In the genomic region with DNA sequence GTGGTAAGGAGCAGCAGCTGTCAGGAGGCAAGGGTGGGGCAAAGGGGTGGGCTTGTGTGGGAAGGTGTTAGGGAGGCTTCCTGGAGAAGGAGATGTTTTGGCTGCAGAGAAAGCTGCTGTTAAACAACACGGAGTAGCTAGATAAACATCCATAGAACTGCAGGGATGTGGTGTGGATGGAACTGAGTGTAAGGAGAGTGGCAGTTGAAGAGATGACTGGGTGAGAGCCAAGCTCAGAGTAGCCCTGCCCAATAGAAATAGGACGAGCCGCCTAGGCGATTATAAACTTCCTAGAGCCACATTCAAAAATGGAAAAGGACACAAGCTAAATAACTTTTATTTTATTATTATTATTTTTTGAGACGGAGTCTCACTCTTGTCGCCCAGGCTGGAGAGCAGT, we compare ENCODE assay signal across 24 cellular contexts.
"Had no signal": no experiment of that assay in that cellular context is flagged by ENCODE, and none has a peak within 500 bp of the region (broad histone marks: within the 10 kb centered on the region; RNA-seq: fewer than 3 reads in every experiment).

No MANE protein-coding gene starts in this region.

- H3K9me3 ChIP-seq: adrenal gland, Peyer's patch had no signal

- H3K4me3 ChIP-seq: adrenal gland, Peyer's patch had no signal

- H3K36me3 ChIP-seq: adrenal gland, Peyer's patch, WERI-Rb-1 had no signal

- H3K9me3 Mint-ChIP-seq: activated CD4-positive, alpha-beta memory T cell treated with anti-CD3 and anti-CD28 coated beads, Interleukin-2, amount 10 ng/mL, durations not matched to agents 7 days and 5 days; activated naive CD8-positive, alpha-beta T cell treated with anti-CD3 and anti-CD28 coated beads, Interleukin-2, amount 10 ng/mL, durations not matched to agents 7 days and 5 days; activated T-cell treated with anti-CD3 and anti-CD28 coated beads, Interleukin-2, amount 50 U/mL, for 4 hours; activated T-helper 17 cell treated with anti-CD3 and anti-CD28 coated beads, Interleukin-2, amount 50 U/mL, for 72 hours; IgD-negative memory B cell had no signal

- ATAC-seq: activated CD4-positive, alpha-beta T cell treated with anti-CD3 and anti-CD28 coated beads for 36 hours; activated T-cell treated with anti-CD3 and anti-CD28 coated beads, Interleukin-2, amount 50 U/mL, for 4 hours; activated T-helper 17 cell treated with anti-CD3 and anti-CD28 coated beads, Interleukin-2, amount 50 U/mL, for 72 hours had no signal

- H3K4me1 ChIP-seq: adrenal gland had no signal

- H3K27me3 Mint-ChIP-seq: activated CD4-positive, alpha-beta T cell treated with anti-CD3 and anti-CD28 coated beads for 36 hours; activated T-helper 17 cell treated with anti-CD3 and anti-CD28 coated beads, Interleukin-2, amount 50 U/mL, for 72 hours had no signal

- DNase-seq: activated CD4-positive, alpha-beta memory T cell treated with anti-CD3 and anti-CD28 coated beads, Interleukin-2, amount 10 ng/mL, durations not matched to agents 7 days and 5 days; activated CD4-positive, alpha-beta T cell treated with anti-CD3 and anti-CD28 coated beads for 36 hours; activated CD4-positive, alpha-beta T cell treated with anti-CD3 and anti-CD28 coated beads, Interleukin-2, amount 50 U/mL, for 1 hour; activated naive CD4-positive, alpha-beta T cell treated with anti-CD3 and anti-CD28 coated beads, Interleukin-2, amount 50 U/mL, for 16 hours; activated naive CD8-positive, alpha-beta T cell treated with anti-CD3 and anti-CD28 coated beads, Interleukin-2, amount 10 ng/mL, durations not matched to agents 7 days and 5 days; activated T-cell treated with anti-CD3 and anti-CD28 coated beads, Interleukin-2, amount 50 U/mL, for 4 hours; anterior cingulate cortex; cerebellar nuclear complex; KG1; NCI-H1048; NCI-H1417 treated with DMSO at 0.1 percent for 48 hours; NCI-H1694; NCI-H2171; NCI-H2227 treated with DMSO at 0.1 percent for 48 hours; NCI-H446 treated with DMSO at 0.1 percent for 48 hours; NCI-H524 treated with DMSO at 0.1 percent for 48 hours; NCI-H748 treated with DMSO at 0.1 percent for 48 hours; SHP77 treated with DMSO at 0.1 percent for 48 hours; WERI-Rb-1 had no signal

- H3K4me3 Mint-ChIP-seq: activated CD4-positive, alpha-beta memory T cell treated with anti-CD3 and anti-CD28 coated beads, Interleukin-2, amount 10 ng/mL, durations not matched to agents 7 days and 5 days; activated CD4-positive, alpha-beta T cell treated with anti-CD3 and anti-CD28 coated beads for 36 hours; activated naive CD8-positive, alpha-beta T cell treated with anti-CD3 and anti-CD28 coated beads, Interleukin-2, amount 10 ng/mL, durations not matched to agents 7 days and 5 days; activated T-cell treated with anti-CD3 and anti-CD28 coated beads, Interleukin-2, amount 50 U/mL, for 4 hours; activated T-helper 17 cell treated with anti-CD3 and anti-CD28 coated beads, Interleukin-2, amount 50 U/mL, for 72 hours; IgD-negative memory B cell had no signal

- H3K36me3 Mint-ChIP-seq: activated naive CD8-positive, alpha-beta T cell treated with anti-CD3 and anti-CD28 coated beads, Interleukin-2, amount 10 ng/mL, durations not matched to agents 7 days and 5 days had no signal

- H3K27ac Mint-ChIP-seq: activated CD4-positive, alpha-beta memory T cell treated with anti-CD3 and anti-CD28 coated beads, Interleukin-2, amount 10 ng/mL, durations not matched to agents 7 days and 5 days; activated CD4-positive, alpha-beta T cell treated with anti-CD3 and anti-CD28 coated beads for 36 hours; activated naive CD8-positive, alpha-beta T cell treated with anti-CD3 and anti-CD28 coated beads, Interleukin-2, amount 10 ng/mL, durations not matched to agents 7 days and 5 days; activated T-helper 17 cell treated with anti-CD3 and anti-CD28 coated beads, Interleukin-2, amount 50 U/mL, for 72 hours; IgD-negative memory B cell had no signal

- H3K27ac ChIP-seq: adrenal gland, Peyer's patch, RWPE1, WERI-Rb-1 had no signal

- H3K27me3 ChIP-seq: adrenal gland, Peyer's patch had no signal
